In the genomic region with DNA sequence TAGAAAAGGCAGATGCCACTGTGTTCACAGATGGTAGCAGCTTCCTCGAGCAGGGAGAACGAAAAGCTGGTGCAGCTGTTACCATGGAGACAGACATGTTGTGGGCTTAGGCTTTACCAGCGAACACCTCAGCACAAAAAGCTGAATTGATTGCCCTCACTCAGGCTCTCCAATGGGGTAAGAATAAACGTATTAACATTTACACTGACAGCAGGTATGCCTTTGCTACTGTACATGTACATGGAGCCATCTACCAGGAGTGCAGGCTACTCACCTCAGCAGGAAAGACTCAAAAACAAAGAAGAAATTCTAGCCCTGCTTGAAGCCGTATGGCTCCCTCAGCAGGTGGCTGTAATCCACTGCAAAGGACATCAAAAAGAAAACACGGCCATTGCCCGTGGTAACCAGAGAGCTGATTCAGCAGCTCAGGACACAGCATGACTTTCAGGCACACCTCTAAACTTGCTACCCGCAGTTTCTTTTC, we compare ENCODE assay signal across 1 cellular context.
TF ChIP-seq lines count a peak whose summit lies in the region.

No MANE protein-coding gene starts in this region.

TF ChIP-seq in GM23338, 12 proteins besides CTCF, POLR2A, EP300 and RAD21 (continued from another document):
- TF ChIP-seq, protein P1, sequence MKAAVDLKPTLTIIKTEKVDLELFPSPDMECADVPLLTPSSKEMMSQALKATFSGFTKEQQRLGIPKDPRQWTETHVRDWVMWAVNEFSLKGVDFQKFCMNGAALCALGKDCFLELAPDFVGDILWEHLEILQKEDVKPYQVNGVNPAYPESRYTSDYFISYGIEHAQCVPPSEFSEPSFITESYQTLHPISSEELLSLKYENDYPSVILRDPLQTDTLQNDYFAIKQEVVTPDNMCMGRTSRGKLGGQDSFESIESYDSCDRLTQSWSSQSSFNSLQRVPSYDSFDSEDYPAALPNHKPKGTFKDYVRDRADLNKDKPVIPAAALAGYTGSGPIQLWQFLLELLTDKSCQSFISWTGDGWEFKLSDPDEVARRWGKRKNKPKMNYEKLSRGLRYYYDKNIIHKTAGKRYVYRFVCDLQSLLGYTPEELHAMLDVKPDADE (IDR thresholded peaks at IDR 0.05): no peak
- TF ChIP-seq POLR2AphosphoS5 (IDR thresholded peaks at IDR 0.05; ENCODE audit: low read depth): no peak
- no peak for TF ChIP-seq EZH2 (IDR thresholded peaks at IDR 0.05; ENCODE audit: low read depth, unreplicated experiment)
- TF ChIP-seq, protein P2, sequence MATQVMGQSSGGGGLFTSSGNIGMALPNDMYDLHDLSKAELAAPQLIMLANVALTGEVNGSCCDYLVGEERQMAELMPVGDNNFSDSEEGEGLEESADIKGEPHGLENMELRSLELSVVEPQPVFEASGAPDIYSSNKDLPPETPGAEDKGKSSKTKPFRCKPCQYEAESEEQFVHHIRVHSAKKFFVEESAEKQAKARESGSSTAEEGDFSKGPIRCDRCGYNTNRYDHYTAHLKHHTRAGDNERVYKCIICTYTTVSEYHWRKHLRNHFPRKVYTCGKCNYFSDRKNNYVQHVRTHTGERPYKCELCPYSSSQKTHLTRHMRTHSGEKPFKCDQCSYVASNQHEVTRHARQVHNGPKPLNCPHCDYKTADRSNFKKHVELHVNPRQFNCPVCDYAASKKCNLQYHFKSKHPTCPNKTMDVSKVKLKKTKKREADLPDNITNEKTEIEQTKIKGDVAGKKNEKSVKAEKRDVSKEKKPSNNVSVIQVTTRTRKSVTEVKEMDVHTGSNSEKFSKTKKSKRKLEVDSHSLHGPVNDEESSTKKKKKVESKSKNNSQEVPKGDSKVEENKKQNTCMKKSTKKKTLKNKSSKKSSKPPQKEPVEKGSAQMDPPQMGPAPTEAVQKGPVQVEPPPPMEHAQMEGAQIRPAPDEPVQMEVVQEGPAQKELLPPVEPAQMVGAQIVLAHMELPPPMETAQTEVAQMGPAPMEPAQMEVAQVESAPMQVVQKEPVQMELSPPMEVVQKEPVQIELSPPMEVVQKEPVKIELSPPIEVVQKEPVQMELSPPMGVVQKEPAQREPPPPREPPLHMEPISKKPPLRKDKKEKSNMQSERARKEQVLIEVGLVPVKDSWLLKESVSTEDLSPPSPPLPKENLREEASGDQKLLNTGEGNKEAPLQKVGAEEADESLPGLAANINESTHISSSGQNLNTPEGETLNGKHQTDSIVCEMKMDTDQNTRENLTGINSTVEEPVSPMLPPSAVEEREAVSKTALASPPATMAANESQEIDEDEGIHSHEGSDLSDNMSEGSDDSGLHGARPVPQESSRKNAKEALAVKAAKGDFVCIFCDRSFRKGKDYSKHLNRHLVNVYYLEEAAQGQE (IDR thresholded peaks at IDR 0.05; ENCODE audit: unreplicated experiment): no peak
- no peak for TF ChIP-seq ZNF114 (CRISPR knock-in tag; IDR thresholded peaks at IDR 0.05)
TF ChIP-seq in GM23338: peak in this region for 0.
